Comparison of ENCODE assay signal across 8 cellular contexts in the genomic region with DNA sequence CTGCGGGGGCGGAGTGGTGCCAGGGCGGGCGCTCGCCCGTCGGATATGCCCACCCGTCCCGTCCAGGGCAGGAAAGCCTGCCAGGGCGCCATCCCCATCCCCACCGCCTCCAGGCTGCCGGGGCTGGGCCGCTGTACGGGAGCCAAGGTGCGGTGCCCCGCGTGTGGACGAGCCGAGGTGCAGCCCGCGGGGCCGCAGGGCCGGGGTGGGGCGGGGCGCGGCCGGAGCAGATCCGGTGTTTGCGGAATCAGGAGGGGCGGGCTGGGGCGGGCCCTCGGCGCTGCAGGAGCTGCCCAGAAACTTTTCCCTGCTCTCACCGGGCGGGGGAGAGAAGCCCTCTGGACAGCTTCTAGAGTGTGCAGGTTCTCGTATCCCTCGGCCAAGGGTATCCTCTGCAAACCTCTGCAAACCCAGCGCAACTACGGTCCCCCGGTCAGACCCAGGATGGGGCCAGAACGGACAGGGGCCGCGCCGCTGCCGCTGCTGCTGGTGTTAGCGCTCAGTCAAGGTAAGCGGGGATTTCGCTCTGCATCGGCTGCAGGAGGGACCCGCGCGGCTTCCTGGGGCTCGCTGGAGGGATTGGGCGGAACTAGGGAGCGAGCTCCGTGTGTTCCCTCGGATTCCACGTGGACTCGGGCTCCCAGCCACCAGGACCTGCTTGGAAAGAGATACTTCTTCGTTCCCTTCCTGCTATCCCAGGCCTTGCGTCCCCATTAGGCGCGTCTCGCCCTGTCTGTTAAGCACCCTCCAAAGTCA. TPM values are rescaled to one million over a fixed set of nuclear protein-coding genes. Genes with fewer than 3 reads are reported as not detected.
DNase-seq lines count a peak whose midpoint lies in the region; ATAC-seq, FAIRE-seq and TF ChIP-seq lines count a peak whose summit lies in the region.

A gene (plus strand): TSS at position 328 of the 756 bp plus-strand sequence. CDS start 117 bp downstream, at position 445.

- peak; percentile 71 for ATAC-seq in HG02885 (IDR thresholded peaks at IDR 0.05; ENCODE audit: poor library complexity, unreplicated experiment)
- no peak for ATAC-seq in HG03439 (IDR thresholded peaks at IDR 0.05; ENCODE audit: unreplicated experiment)
- ATAC-seq in GM21526 (IDR thresholded peaks at IDR 0.05; ENCODE audit: low FRiP score, unreplicated experiment): no peak

- peak within 1 kb of the TSS; percentile 25 for H3K9ac ChIP-seq in rectal smooth muscle tissue (ENCODE audit: low read length)

- H3K27me3 ChIP-seq in rectal smooth muscle tissue (ENCODE audit: control insufficient read depth, insufficient read depth, low read length): peaks cover 3% of the 10 kb centered on the region

- peak; percentile 19 for DNase-seq in GM12892 (ENCODE audit: insufficient read length)
- peak; percentile 21 for DNase-seq in RCC 7860 (ENCODE audit: low spot score)
- DNase-seq in hepatic stellate cell (ENCODE audit: low spot score): peak; percentile 48

- no peaks in the 10 kb centered on the region for H3K4me1 ChIP-seq in rectal smooth muscle tissue (ENCODE audit: control insufficient read depth, insufficient read depth, low read length)

- H3K4me3 ChIP-seq in rectal smooth muscle tissue (ENCODE audit: low read length): peak within 1 kb of the TSS; percentile 93

- no peaks in the 10 kb centered on the region for H3K36me3 ChIP-seq in rectal smooth muscle tissue (ENCODE audit: control insufficient read depth, insufficient read depth, low read length)

- TF ChIP-seq POLR2A in GM12892 (IDR thresholded peaks at IDR 0.05; ENCODE audit: low read depth, low read length): no peak

- H3K27ac ChIP-seq in angular gyrus (ENCODE audit: low read depth, low read length) (peak within 1 kb of the TSS; percentile 86), rectal smooth muscle tissue (ENCODE audit: low read depth, low read length) (no peak within 1 kb of the TSS)

- FAIRE-seq in GM12892 (lab: Jason Lieb, UNC) (no peak), RCC 7860 (lab: Jason Lieb, UNC) (no peak)

RNA-seq across cellular contexts. Expression of the gene that starts here (rescaled TPM):
- polyA plus RNA-seq in GM12892 (2012; ENCODE audit: missing spikeins): not detected
